ENCODE assay signal across 22 cellular contexts in genomic region chr11:31361743-31362142, GRCh38. TPM values are rescaled to one million over a fixed set of nuclear protein-coding genes. Genes with fewer than 3 reads are reported as not detected.
A peak's percentile ranks its signal among the peaks of the same experiment; 100 is the strongest.
DNase-seq lines count a peak whose midpoint lies in the region; ATAC-seq and TF ChIP-seq lines count a peak whose summit lies in the region.
"Had no signal": no experiment of that assay in that cellular context is flagged by ENCODE, and none has a peak within 500 bp of the region (broad histone marks: within the 10 kb centered on the region; RNA-seq: fewer than 3 reads in every experiment).

No MANE protein-coding gene starts in this region.

- no peaks in the 10 kb centered on the region for H3K9me3 Mint-ChIP-seq in CD4-positive, alpha-beta T cell
- no peaks in the 10 kb centered on the region for H3K9me3 Mint-ChIP-seq in CD8-positive, alpha-beta T cell
- no peaks in the 10 kb centered on the region for H3K9me3 Mint-ChIP-seq in activated T-helper 17 cell treated with anti-CD3 and anti-CD28 coated beads, Interleukin-2, amount 50 U/mL, for 72 hours
- H3K9me3 Mint-ChIP-seq: CD14-positive monocyte; CD8-positive, alpha-beta memory T cell; GM23338; H9 had no signal

- peaks cover 11% of the 10 kb centered on the region for H3K27me3 Mint-ChIP-seq in CD4-positive, alpha-beta T cell
- H3K27me3 Mint-ChIP-seq in CD8-positive, alpha-beta T cell (ENCODE audit: low read depth), result peaks cover 2% of the 10 kb centered on the region
- H3K27me3 Mint-ChIP-seq in activated T-helper 17 cell treated with anti-CD3 and anti-CD28 coated beads, Interleukin-2, amount 50 U/mL, for 72 hours, result no peaks in the 10 kb centered on the region

- H3K27ac Mint-ChIP-seq in CD4-positive, alpha-beta T cell, result peak overlapping the region; percentile 3
- peak overlapping the region; percentile 32 for H3K27ac Mint-ChIP-seq in CD8-positive, alpha-beta T cell
- peak overlapping the region; percentile 22 for H3K27ac Mint-ChIP-seq in activated T-helper 17 cell treated with anti-CD3 and anti-CD28 coated beads, Interleukin-2, amount 50 U/mL, for 72 hours
- H3K27ac Mint-ChIP-seq: CD14-positive monocyte, GM23338, H9 had no signal

- no peaks in the 10 kb centered on the region for H3K36me3 Mint-ChIP-seq in CD4-positive, alpha-beta T cell (ENCODE audit: low read depth)
- no peaks in the 10 kb centered on the region for H3K36me3 Mint-ChIP-seq in CD8-positive, alpha-beta T cell
- H3K36me3 Mint-ChIP-seq in activated T-helper 17 cell treated with anti-CD3 and anti-CD28 coated beads, Interleukin-2, amount 50 U/mL, for 72 hours (ENCODE audit: low read depth), result no peaks in the 10 kb centered on the region
- H3K36me3 Mint-ChIP-seq: CD14-positive monocyte had no signal

- no peak for DNase-seq in CD4-positive, alpha-beta T cell
- DNase-seq in CD8-positive, alpha-beta T cell, result no peak
- DNase-seq in activated CD8-positive, alpha-beta memory T cell treated with anti-CD3 and anti-CD28 coated beads for 24 hours, result no peak
- no peak for DNase-seq in dorsolateral prefrontal cortex
- DNase-seq: 8988T; ACHN; AML-193; BE2C; CD8-positive, alpha-beta memory T cell; DMS 273 treated with DMSO at 0.1 percent for 48 hours; DMS79; EL; GDM1; H9 had no signal

- POLR2A ChIA-PET in CD4-positive, alpha-beta T cell (lab: Charles Lee), result no interaction called here
- POLR2A ChIA-PET in CD8-positive, alpha-beta T cell (lab: Charles Lee), result no interaction called here

- no peak overlapping the region for H3K27ac ChIP-seq in CD4-positive, alpha-beta T cell (ENCODE audit: low read depth, low read length)
- H3K27ac ChIP-seq in CD8-positive, alpha-beta T cell (ENCODE audit: low read depth, low read length), result no peak overlapping the region
- no peak overlapping the region for H3K27ac ChIP-seq in dorsolateral prefrontal cortex
- H3K27ac ChIP-seq: A549; BLaER1 treated with 17β-estradiol and CSF1 and Interleukin-3, amounts not matched to agents 10 nM and 100 nM had no signal

- no peak for TF ChIP-seq CTCF in CD4-positive, alpha-beta T cell (IDR thresholded peaks at IDR 0.05)
- no peak for TF ChIP-seq CTCF in CD8-positive, alpha-beta T cell (IDR thresholded peaks at IDR 0.05)
- no peak for TF ChIP-seq CTCF in dorsolateral prefrontal cortex (IDR thresholded peaks at IDR 0.05 in 54 of 56, conservative IDR thresholded peaks at IDR 0.05 in 2 of 56; ENCODE audit: low read depth in 1 of 56, partially characterized antibody in 56 of 56)

- no peak overlapping the region for H3K4me3 ChIP-seq in CD8-positive, alpha-beta T cell (ENCODE audit: low read depth, low read length)
- no peak overlapping the region for H3K4me3 ChIP-seq in dorsolateral prefrontal cortex
- H3K4me3 ChIP-seq: A549; BLaER1 treated with 17β-estradiol and CSF1 and Interleukin-3, amounts not matched to agents 10 nM and 100 nM; GM12878; GM23338 had no signal

- H3K4me1 Mint-ChIP-seq in CD4-positive, alpha-beta T cell (ENCODE audit: low read depth), result peaks cover 33% of the 10 kb centered on the region
- H3K4me1 Mint-ChIP-seq in CD8-positive, alpha-beta T cell (ENCODE audit: low read depth), result peaks cover 19% of the 10 kb centered on the region
- H3K4me1 Mint-ChIP-seq in activated T-helper 17 cell treated with anti-CD3 and anti-CD28 coated beads, Interleukin-2, amount 50 U/mL, for 72 hours, result peaks cover 7% of the 10 kb centered on the region
- H3K4me1 Mint-ChIP-seq: GM23338 had no signal

- H3K4me3 Mint-ChIP-seq in CD4-positive, alpha-beta T cell, result no peak overlapping the region
- no peak overlapping the region for H3K4me3 Mint-ChIP-seq in CD8-positive, alpha-beta T cell
- H3K4me3 Mint-ChIP-seq in activated T-helper 17 cell treated with anti-CD3 and anti-CD28 coated beads, Interleukin-2, amount 50 U/mL, for 72 hours, result no peak overlapping the region
- H3K4me3 Mint-ChIP-seq: CD14-positive monocyte, GM23338, H9 had no signal

- no peak for ATAC-seq in CD4-positive, alpha-beta T cell (ENCODE audit: poor library complexity)
- ATAC-seq in CD8-positive, alpha-beta T cell, result no peak
- ATAC-seq in activated T-helper 17 cell treated with anti-CD3 and anti-CD28 coated beads, Interleukin-2, amount 50 U/mL, for 72 hours (replicated peaks), result no peak
- ATAC-seq in GM18511 (IDR thresholded peaks at IDR 0.05; ENCODE audit: unreplicated experiment), result no peak
- ATAC-seq: A549, GM12878, GM23338, HCT116 had no signal

- intact Hi-C loops in CD4-positive, alpha-beta T cell (cut with DNase I, micrococcal nuclease), result loop anchor here (10.0 kb wide), 2 partner anchors 143 to 1223 kb away; partner anchors contain the start of genes EIF3M (in 1 of the 2), ELP4 (in 1 of the 2) and IMMP1L (in 1 of the 2)
- intact Hi-C loops in CD8-positive, alpha-beta T cell (cut with DNase I, micrococcal nuclease), result loop anchor here in 1 of 2 experiments (10.0 kb wide), 1 partner anchor 733 kb away; the partner anchor contains the start of gene RCN1
- intact Hi-C loops in dorsolateral prefrontal cortex (cut with DNase I), result no loop called here

- no peaks in the 10 kb centered on the region for H3K27me3 ChIP-seq in CD4-positive, alpha-beta T cell (ENCODE audit: control insufficient read depth, insufficient read depth, low read length)
- no peaks in the 10 kb centered on the region for H3K27me3 ChIP-seq in CD8-positive, alpha-beta T cell (ENCODE audit: insufficient read depth, low read length)
- no peaks in the 10 kb centered on the region for H3K27me3 ChIP-seq in dorsolateral prefrontal cortex
- H3K27me3 ChIP-seq: BE2C; BLaER1 treated with 17β-estradiol and CSF1 and Interleukin-3, amounts not matched to agents 10 nM and 100 nM had no signal

- H3K4me1 ChIP-seq in CD8-positive, alpha-beta T cell (ENCODE audit: insufficient read depth, low read length), result peaks cover 19% of the 10 kb centered on the region
- H3K4me1 ChIP-seq: A549; BE2C; BLaER1 treated with 17β-estradiol and CSF1 and Interleukin-3, amounts not matched to agents 10 nM and 100 nM had no signal

- CTCF ChIA-PET in CD4-positive, alpha-beta T cell (lab: Charles Lee), result no interaction called here
- CTCF ChIA-PET in CD8-positive, alpha-beta T cell (lab: Charles Lee), result interaction anchor here (0.6 kb wide), 1 partner anchor 32 kb away, joined by 3 read pairs; no protein-coding TSS in a partner anchor

- no peaks in the 10 kb centered on the region for H3K36me3 ChIP-seq in CD8-positive, alpha-beta T cell (ENCODE audit: insufficient read depth, low read length)
- H3K36me3 ChIP-seq: BE2C; BLaER1 treated with 17β-estradiol and CSF1 and Interleukin-3, amounts not matched to agents 10 nM and 100 nM had no signal

- H3K9me3 ChIP-seq in CD4-positive, alpha-beta T cell (ENCODE audit: control insufficient read depth, low read length), result no peaks in the 10 kb centered on the region
- H3K9me3 ChIP-seq in CD8-positive, alpha-beta T cell (ENCODE audit: low read length), result no peaks in the 10 kb centered on the region
- H3K9me3 ChIP-seq: A549; BE2C; BLaER1 treated with 17β-estradiol and CSF1 and Interleukin-3, amounts not matched to agents 10 nM and 100 nM had no signal

RNA-seq across cellular contexts. Expression of gene DCDC1, which starts 7.8 kb away (rescaled TPM):
- total RNA-seq in CD4-positive, alpha-beta T cell, result under 1 TPM in 1 of 2 experiments, not detected in 1; 0.11 TPM
- under 1 TPM in 1 of 2 experiments, not detected in 1; 0.19 TPM for total RNA-seq in CD8-positive, alpha-beta T cell
- total RNA-seq in activated T-helper 17 cell treated with anti-CD3 and anti-CD28 coated beads, Interleukin-2, amount 50 U/mL, for 72 hours, result under 1 TPM; 0.11 to 0.26 TPM
- 1 to 10 TPM in 118 of 120 experiments, under 1 TPM in 2; 0.80 to 6.7 (median 2.9) TPM for total RNA-seq in dorsolateral prefrontal cortex
- total RNA-seq: GM12878 had no signal

RNA-seq across cellular contexts. Expression of gene DNAJC24, which starts 7.9 kb away (rescaled TPM):
- 1 to 10 TPM; 6.5 to 7.5 TPM for total RNA-seq in CD4-positive, alpha-beta T cell
- 1 to 10 TPM; 7.0 to 7.3 TPM for total RNA-seq in CD8-positive, alpha-beta T cell
- 10 to 100 TPM; 10.5 to 18.9 TPM for total RNA-seq in activated T-helper 17 cell treated with anti-CD3 and anti-CD28 coated beads, Interleukin-2, amount 50 U/mL, for 72 hours
- total RNA-seq in dorsolateral prefrontal cortex, result 10 to 100 TPM; 13.7 to 38.1 (median 21.7) TPM

Comparison
In these comparisons a context has a peak if more than half of its experiments do, and no peak if none do; other contexts are left out.
1. intact Hi-C loops: an anchor here in CD4-positive, alpha-beta T cell (10.0 kb wide); none called in dorsolateral prefrontal cortex.